Comparison of ENCODE assay signal across 1 cellular context in the genomic region with DNA sequence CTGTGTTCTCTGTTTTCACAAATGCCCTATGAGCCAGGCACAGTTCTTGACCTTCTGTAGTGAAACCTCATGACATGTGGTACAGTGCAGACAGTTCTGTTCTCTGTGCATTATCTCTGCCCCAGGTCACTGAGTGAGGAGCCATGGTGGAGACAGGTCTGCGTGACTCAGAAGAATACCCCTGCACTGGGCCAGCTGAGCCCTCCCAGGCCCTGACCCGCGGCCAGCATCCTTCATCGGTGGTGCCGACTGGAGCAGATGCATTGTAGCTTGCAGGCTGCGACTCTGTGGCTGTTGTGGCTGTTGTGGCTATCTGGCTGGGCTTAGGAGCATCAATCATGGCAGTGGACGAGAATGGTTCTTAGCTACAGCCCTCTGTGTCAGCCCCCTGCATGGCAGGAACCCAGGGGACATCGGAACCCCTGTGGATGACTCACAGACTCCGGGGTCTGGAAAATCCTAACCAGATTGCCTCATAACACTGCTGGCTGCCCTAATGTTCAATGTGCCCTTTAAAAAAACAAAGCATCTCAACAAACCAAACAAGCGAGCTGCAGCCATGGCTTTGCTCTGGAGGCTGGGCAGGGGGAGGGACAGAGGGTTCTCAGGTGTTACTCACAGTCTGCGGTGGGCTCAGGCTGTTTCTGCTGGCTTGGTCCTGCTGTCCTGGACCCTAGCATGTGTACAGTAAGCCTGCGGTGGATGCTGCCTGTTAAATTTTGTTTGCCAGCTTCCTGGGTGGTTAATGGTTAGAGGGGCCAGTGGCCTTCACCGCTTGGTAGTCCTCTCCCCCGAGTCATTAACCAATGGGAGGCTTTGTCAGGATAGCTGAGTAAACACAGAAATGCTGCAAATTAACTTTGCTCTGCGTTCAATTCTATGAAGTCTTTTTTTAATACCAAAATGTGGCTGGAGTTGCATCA.
TF ChIP-seq lines count a peak whose summit lies in the region.

A gene with protein sequence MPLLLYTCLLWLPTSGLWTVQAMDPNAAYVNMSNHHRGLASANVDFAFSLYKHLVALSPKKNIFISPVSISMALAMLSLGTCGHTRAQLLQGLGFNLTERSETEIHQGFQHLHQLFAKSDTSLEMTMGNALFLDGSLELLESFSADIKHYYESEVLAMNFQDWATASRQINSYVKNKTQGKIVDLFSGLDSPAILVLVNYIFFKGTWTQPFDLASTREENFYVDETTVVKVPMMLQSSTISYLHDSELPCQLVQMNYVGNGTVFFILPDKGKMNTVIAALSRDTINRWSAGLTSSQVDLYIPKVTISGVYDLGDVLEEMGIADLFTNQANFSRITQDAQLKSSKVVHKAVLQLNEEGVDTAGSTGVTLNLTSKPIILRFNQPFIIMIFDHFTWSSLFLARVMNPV (minus strand): TSS at position 689 of the 923 bp plus-strand sequence. CDS start 8,688 bp downstream, outside the sequence.

TF ChIP-seq in HepG2, 621 proteins besides CTCF, POLR2A, EP300 and RAD21 (continued from another document and continues in another):
- TF ChIP-seq ZNF180 (CRISPR knock-in tag; IDR thresholded peaks at IDR 0.05; ENCODE audit: borderline replicate concordance, low read depth) (no peak), SRF (IDR thresholded peaks at IDR 0.05; ENCODE audit: low read depth, low read length) (no peak), ZNF75D (CRISPR knock-in tag; IDR thresholded peaks at IDR 0.05; ENCODE audit: borderline replicate concordance) (no peak), FOXP1 (IDR thresholded peaks at IDR 0.05) (no peak), FOXP1 (CRISPR knock-in tag; IDR thresholded peaks at IDR 0.05) (peak; percentile 55; the same call in 1 of the 2 replicates), ZNF766 (CRISPR knock-in tag; IDR thresholded peaks at IDR 0.05; ENCODE audit: borderline replicate concordance) (peak; percentile 46; the same call in 1 of the 2 replicates), HDAC6 (IDR thresholded peaks at IDR 0.05; ENCODE audit: low read depth, low read length) (no peak), IRF1 (CRISPR knock-in tag; IDR thresholded peaks at IDR 0.05; ENCODE audit: low read depth) (no peak), ZBTB1 (CRISPR knock-in tag; IDR thresholded peaks at IDR 0.05; ENCODE audit: borderline replicate concordance) (no peak), FOXC1 (CRISPR knock-in tag; IDR thresholded peaks at IDR 0.05; ENCODE audit: borderline replicate concordance) (peak; percentile 57; the same call in 1 of the 2 replicates), KDM1A (CRISPR knock-in tag; IDR thresholded peaks at IDR 0.05) (no peak), ATF6 (CRISPR knock-in tag; conservative IDR thresholded peaks at IDR 0.05) (no peak), ZNF432 (CRISPR knock-in tag; IDR thresholded peaks at IDR 0.05; ENCODE audit: borderline replicate concordance) (no peak), ZNF790 (CRISPR knock-in tag; IDR thresholded peaks at IDR 0.05; ENCODE audit: borderline replicate concordance) (peak; percentile 58; the same call in 1 of the 2 replicates), PAWR (CRISPR knock-in tag; IDR thresholded peaks at IDR 0.05; ENCODE audit: borderline replicate concordance) (no peak), ZUFSP (CRISPR knock-in tag; IDR thresholded peaks at IDR 0.05; ENCODE audit: borderline replicate concordance) (no peak), FOXP4 (CRISPR knock-in tag; IDR thresholded peaks at IDR 0.05) (peak; percentile 77), ELF1 (CRISPR knock-in tag; IDR thresholded peaks at IDR 0.05) (peak; percentile 60), DR1 (CRISPR knock-in tag; IDR thresholded peaks at IDR 0.05) (peak; percentile 88), ZFP1 (CRISPR knock-in tag; IDR thresholded peaks at IDR 0.05) (no peak), MNT (IDR thresholded peaks at IDR 0.05) (no peak), CBX1 (IDR thresholded peaks at IDR 0.05; ENCODE audit: low read depth) (peak; percentile 31), ZNF33A (CRISPR knock-in tag; IDR thresholded peaks at IDR 0.05; ENCODE audit: borderline replicate concordance) (no peak), ZNF543 (CRISPR knock-in tag; IDR thresholded peaks at IDR 0.05) (no peak), ZBTB25 (CRISPR knock-in tag; IDR thresholded peaks at IDR 0.05) (no peak; the same call in 1 of the 2 replicates), SP4 (CRISPR knock-in tag; IDR thresholded peaks at IDR 0.05) (no peak; the same call in 1 of the 2 replicates), TCF7L2 (IDR thresholded peaks at IDR 0.05; ENCODE audit: low read depth, low read length) (no peak), KLF16 (CRISPR knock-in tag; IDR thresholded peaks at IDR 0.05) (peak in 1 of 2 experiments; percentile 59; a peak in 1 of 4 replicates), SAP130 (CRISPR knock-in tag; IDR thresholded peaks at IDR 0.05; ENCODE audit: low read depth) (peak; percentile 81), MED8 (CRISPR knock-in tag; IDR thresholded peaks at IDR 0.05; ENCODE audit: insufficient replicate concordance) (peak; percentile 56), ZNF556 (CRISPR knock-in tag; IDR thresholded peaks at IDR 0.05; ENCODE audit: borderline replicate concordance) (no peak; the same call in 1 of the 2 replicates)
- TF ChIP-seq, protein P1, sequence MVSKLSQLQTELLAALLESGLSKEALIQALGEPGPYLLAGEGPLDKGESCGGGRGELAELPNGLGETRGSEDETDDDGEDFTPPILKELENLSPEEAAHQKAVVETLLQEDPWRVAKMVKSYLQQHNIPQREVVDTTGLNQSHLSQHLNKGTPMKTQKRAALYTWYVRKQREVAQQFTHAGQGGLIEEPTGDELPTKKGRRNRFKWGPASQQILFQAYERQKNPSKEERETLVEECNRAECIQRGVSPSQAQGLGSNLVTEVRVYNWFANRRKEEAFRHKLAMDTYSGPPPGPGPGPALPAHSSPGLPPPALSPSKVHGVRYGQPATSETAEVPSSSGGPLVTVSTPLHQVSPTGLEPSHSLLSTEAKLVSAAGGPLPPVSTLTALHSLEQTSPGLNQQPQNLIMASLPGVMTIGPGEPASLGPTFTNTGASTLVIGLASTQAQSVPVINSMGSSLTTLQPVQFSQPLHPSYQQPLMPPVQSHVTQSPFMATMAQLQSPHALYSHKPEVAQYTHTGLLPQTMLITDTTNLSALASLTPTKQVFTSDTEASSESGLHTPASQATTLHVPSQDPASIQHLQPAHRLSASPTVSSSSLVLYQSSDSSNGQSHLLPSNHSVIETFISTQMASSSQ (IDR thresholded peaks at IDR 0.05; ENCODE audit: low read depth), result peak; percentile 82
- TF ChIP-seq, protein P1 (CRISPR knock-in tag; IDR thresholded peaks at IDR 0.05; ENCODE audit: borderline replicate concordance), result peak; percentile 91
- TF ChIP-seq, protein P2, sequence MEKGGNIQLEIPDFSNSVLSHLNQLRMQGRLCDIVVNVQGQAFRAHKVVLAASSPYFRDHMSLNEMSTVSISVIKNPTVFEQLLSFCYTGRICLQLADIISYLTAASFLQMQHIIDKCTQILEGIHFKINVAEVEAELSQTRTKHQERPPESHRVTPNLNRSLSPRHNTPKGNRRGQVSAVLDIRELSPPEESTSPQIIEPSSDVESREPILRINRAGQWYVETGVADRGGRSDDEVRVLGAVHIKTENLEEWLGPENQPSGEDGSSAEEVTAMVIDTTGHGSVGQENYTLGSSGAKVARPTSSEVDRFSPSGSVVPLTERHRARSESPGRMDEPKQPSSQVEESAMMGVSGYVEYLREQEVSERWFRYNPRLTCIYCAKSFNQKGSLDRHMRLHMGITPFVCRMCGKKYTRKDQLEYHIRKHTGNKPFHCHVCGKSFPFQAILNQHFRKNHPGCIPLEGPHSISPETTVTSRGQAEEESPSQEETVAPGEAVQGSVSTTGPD (CRISPR knock-in tag; IDR thresholded peaks at IDR 0.05), result peak; percentile 16; the same call in 1 of the 2 replicates
- TF ChIP-seq, protein P3, sequence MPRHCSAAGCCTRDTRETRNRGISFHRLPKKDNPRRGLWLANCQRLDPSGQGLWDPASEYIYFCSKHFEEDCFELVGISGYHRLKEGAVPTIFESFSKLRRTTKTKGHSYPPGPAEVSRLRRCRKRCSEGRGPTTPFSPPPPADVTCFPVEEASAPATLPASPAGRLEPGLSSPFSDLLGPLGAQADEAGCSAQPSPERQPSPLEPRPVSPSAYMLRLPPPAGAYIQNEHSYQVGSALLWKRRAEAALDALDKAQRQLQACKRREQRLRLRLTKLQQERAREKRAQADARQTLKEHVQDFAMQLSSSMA (CRISPR knock-in tag; IDR thresholded peaks at IDR 0.05), result peak; percentile 86
